Comparison of ENCODE assay signal across 17 cellular contexts in genomic region chr6:115323001-115323400, GRCh38.
DNase-seq lines count a peak whose midpoint lies in the region; ATAC-seq and TF ChIP-seq lines count a peak whose summit lies in the region.
"Had no signal": no experiment of that assay in that cellular context is flagged by ENCODE, and none has a peak within 500 bp of the region (broad histone marks: within the 10 kb centered on the region; RNA-seq: fewer than 3 reads in every experiment).

No MANE protein-coding gene starts in this region.

- H3F3A ChIP-seq in GM23338 (replicated peaks; ENCODE audit: low read depth): no peaks in the 10 kb centered on the region

- dilution Hi-C loops in mammary epithelial cell (cut with HindIII; ENCODE audit: low sequenced_read_pairs): no loop called here

- H2AFZ ChIP-seq in GM23338 (no peak overlapping the region), mammary epithelial cell (ENCODE audit: low read depth, low read length) (no peak overlapping the region)

- H3K79me2 ChIP-seq in GM23338 (replicated peaks; ENCODE audit: insufficient read depth) (no peaks in the 10 kb centered on the region), mammary epithelial cell (ENCODE audit: insufficient read depth, low read length) (no peaks in the 10 kb centered on the region)

- TF ChIP-seq CTCF in GM23338 (conservative IDR thresholded peaks at IDR 0.05; ENCODE audit: low read depth in 2 of 2) (no peak), mammary epithelial cell (conservative IDR thresholded peaks at IDR 0.05 in 1 of 2, IDR thresholded peaks at IDR 0.05 in 1 of 2; ENCODE audit: extremely low read depth in 1 of 2, insufficient read depth in 1 of 2, low read depth in 1 of 2, low read length in 2 of 2) (no peak), foreskin keratinocyte (conservative IDR thresholded peaks at IDR 0.05) (no peak), vagina (IDR thresholded peaks at IDR 0.05) (no peak)

- H3K27me3 ChIP-seq in GM23338 (ENCODE audit: insufficient read depth) (no peaks in the 10 kb centered on the region), mammary epithelial cell (ENCODE audit: insufficient read depth, low read length) (no peaks in the 10 kb centered on the region), foreskin keratinocyte (no peaks in the 10 kb centered on the region), vagina (no peaks in the 10 kb centered on the region)

- no peak for TF ChIP-seq POLR2A in vagina (IDR thresholded peaks at IDR 0.05)

- H3K9me3 ChIP-seq in mammary epithelial cell (replicated peaks; ENCODE audit: insufficient read depth, low read length) (no peaks in the 10 kb centered on the region), vagina (no peaks in the 10 kb centered on the region)

- H3K4me1 ChIP-seq in GM23338 (ENCODE audit: insufficient read depth) (no peaks in the 10 kb centered on the region), mammary epithelial cell (ENCODE audit: insufficient read depth, low read length) (peaks cover 9% of the 10 kb centered on the region), foreskin keratinocyte (no peaks in the 10 kb centered on the region), vagina (no peaks in the 10 kb centered on the region)

- DNase-seq in GM23338 (ENCODE audit: low spot score) (no peak), mammary epithelial cell (peak; percentile 84), foreskin keratinocyte (peak; percentile 80 to 87), occipital lobe (lab: John Stamatoyannopoulos, UW) (no peak), caudate nucleus (lab: John Stamatoyannopoulos, UW) (no peak), vagina (ENCODE audit: extremely low spot score in 2 of 2) (no peak)
- DNase-seq: C1 segment of cervical spinal cord; Calu3; CD4-positive, alpha-beta T cell; DMS 273 treated with DMSO at 0.1 percent for 48 hours; DMS79 treated with DMSO at 0.1 percent for 48 hours; EL; HCEC 1CT; HFFc6 had no signal

- CTCF ChIA-PET in mammary epithelial cell (lab: Charles Lee; ENCODE audit: low non-redundant PET): no interaction called here

- WGBS in mammary epithelial cell (ENCODE audit: low coverage, missing lambda C conversion rate): 0% methylated on average over 1 of the region's 1 CpG

- no peak overlapping the region for H3K4me3 Mint-ChIP-seq in GM23338
- H3K4me3 Mint-ChIP-seq: B cell; CD4-positive, alpha-beta T cell; HFFc6; IgD-negative memory B cell had no signal

- no peak overlapping the region for H3K9ac ChIP-seq in mammary epithelial cell (ENCODE audit: insufficient read depth, low read length)

- no TSS peak for BruUV-seq in mammary epithelial cell (replicated peaks; lab: Mats Ljungman, UMichigan)

- H3K9me3 Mint-ChIP-seq in GM23338: no peaks in the 10 kb centered on the region
- H3K9me3 Mint-ChIP-seq: IgD-negative memory B cell had no signal

- no peak for ATAC-seq in GM23338
- peak; percentile 100 for ATAC-seq in foreskin keratinocyte
- ATAC-seq in GM21717 (IDR thresholded peaks at IDR 0.05; ENCODE audit: unreplicated experiment): no peak

- H4K20me1 ChIP-seq in GM23338 (replicated peaks; ENCODE audit: insufficient read depth) (no peaks in the 10 kb centered on the region), mammary epithelial cell (ENCODE audit: insufficient read depth, low read length) (no peaks in the 10 kb centered on the region)

- peak overlapping the region; percentile 56; the same call in 1 of the 2 replicates for H3K27ac Mint-ChIP-seq in GM23338
- H3K27ac Mint-ChIP-seq: B cell; CD4-positive, alpha-beta T cell; HFFc6; IgD-negative memory B cell had no signal

- no peaks in the 10 kb centered on the region for H3K36me3 Mint-ChIP-seq in GM23338 (ENCODE audit: low read depth)
- H3K36me3 Mint-ChIP-seq: IgD-negative memory B cell had no signal

- no peak overlapping the region for H3K27ac ChIP-seq in GM23338 (ENCODE audit: low read depth)
- H3K27ac ChIP-seq in mammary epithelial cell (ENCODE audit: insufficient read depth, low read depth, low read length): no peak overlapping the region
- H3K27ac ChIP-seq in foreskin keratinocyte: no peak overlapping the region
- no peak overlapping the region for H3K27ac ChIP-seq in caudate nucleus (ENCODE audit: low read depth, low read length)
- no peak overlapping the region for H3K27ac ChIP-seq in vagina

- H3K4me1 Mint-ChIP-seq in GM23338: peaks cover 7% of the 10 kb centered on the region; the same call in 2 of the 3 replicates
- H3K4me1 Mint-ChIP-seq: B cell, IgD-negative memory B cell had no signal

- in situ Hi-C loops in mammary epithelial cell (cut with MboI; ENCODE audit: low sequenced_read_pairs in 2 of 2): no loop called here

- no peaks in the 10 kb centered on the region for H3K27me3 Mint-ChIP-seq in GM23338 (ENCODE audit: insufficient read depth, low read depth, poor library complexity)
- H3K27me3 Mint-ChIP-seq: B cell; CD4-positive, alpha-beta T cell; IgD-negative memory B cell had no signal

- H3K4me3 ChIP-seq in GM23338 (no peak overlapping the region), mammary epithelial cell (replicated peaks in 1 of 3; ENCODE audit: insufficient read depth in 1 of 3, low read depth in 2 of 3, low read length in 3 of 3) (no peak overlapping the region), vagina (no peak overlapping the region)

- H3K9me2 ChIP-seq in GM23338 (ENCODE audit: insufficient read depth): no peaks in the 10 kb centered on the region

- intact Hi-C loops in mammary epithelial cell (cut with micrococcal nuclease) (no loop called here), vagina (cut with DNase I) (no loop called here)

- H3K36me3 ChIP-seq in GM23338 (ENCODE audit: insufficient read depth) (no peaks in the 10 kb centered on the region), mammary epithelial cell (ENCODE audit: insufficient read depth, low read length) (no peaks in the 10 kb centered on the region), vagina (no peaks in the 10 kb centered on the region)

- H3K4me2 ChIP-seq in GM23338 (no peak overlapping the region), mammary epithelial cell (ENCODE audit: insufficient read depth, low read depth, low read length) (peak overlapping the region; percentile 13)

TF ChIP-seq in GM23338, 12 proteins besides CTCF, POLR2A, EP300 and RAD21 (continues in another document):
- TF ChIP-seq ZNF462 (CRISPR knock-in tag; IDR thresholded peaks at IDR 0.05) (no peak), CREB1 (CRISPR knock-in tag; IDR thresholded peaks at IDR 0.05; ENCODE audit: low read depth) (no peak), ZNF114 (CRISPR knock-in tag; IDR thresholded peaks at IDR 0.05) (no peak), NANOG (IDR thresholded peaks at IDR 0.05; ENCODE audit: borderline replicate concordance) (no peak)

Comparison
In these comparisons a context has a peak if more than half of its experiments do, and no peak if none do; other contexts are left out.
1. DNase-seq: peak in mammary epithelial cell (single experiment) and foreskin keratinocyte (2 of 2); none in GM23338 (single experiment), occipital lobe (single experiment), caudate nucleus (0 of 61) and vagina (0 of 2).